ENCODE assay signal across 8 cellular contexts in the genomic region with DNA sequence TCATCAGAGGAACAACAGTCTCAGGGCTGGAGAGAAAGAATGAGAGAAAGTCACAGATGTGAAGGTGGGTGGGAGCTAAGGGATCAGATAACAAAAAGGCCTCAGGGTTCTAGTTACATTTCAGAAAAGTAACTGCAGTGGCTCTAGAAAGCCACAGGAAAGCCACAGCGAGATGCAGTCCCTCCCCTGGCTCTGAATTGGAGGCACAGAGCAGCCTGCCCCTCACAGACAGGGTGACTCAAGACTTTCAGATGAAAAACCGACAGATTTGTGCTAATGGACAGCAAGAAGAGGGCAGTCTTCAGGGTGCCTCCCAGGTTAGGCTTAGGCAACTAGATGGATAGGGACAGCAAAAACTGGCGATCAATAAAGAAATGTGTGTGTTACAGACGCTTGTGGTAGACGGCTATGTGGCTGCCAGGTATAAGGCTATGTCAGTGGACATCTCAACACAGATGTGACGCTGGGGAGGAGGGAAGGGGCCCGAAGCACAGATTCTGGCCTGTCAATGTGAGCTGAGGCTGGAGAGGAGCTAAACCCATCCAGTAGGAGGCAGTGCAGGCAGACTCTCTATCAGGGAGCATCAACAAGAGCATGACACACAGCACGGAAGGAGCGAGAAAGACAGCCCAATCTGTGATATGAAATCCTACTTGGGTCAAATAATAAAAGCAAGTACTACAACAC. TPM values are rescaled to one million over a fixed set of nuclear protein-coding genes. Genes with fewer than 3 reads are reported as not detected.
DNase-seq lines count a peak whose midpoint lies in the region; ATAC-seq and TF ChIP-seq lines count a peak whose summit lies in the region.

No MANE protein-coding gene starts in this region.

- TF ChIP-seq CTCF in WTC11 (IDR thresholded peaks at IDR 0.05): peak; percentile 21; the same call in 1 of the 2 replicates
- TF ChIP-seq CTCF in epithelial cell of esophagus (IDR thresholded peaks at IDR 0.05; ENCODE audit: insufficient read depth, low read depth, low read length, missing control alignments): peak; percentile 35

- peak; percentile 44 for DNase-seq in HT1080 (ENCODE audit: low read depth)
- DNase-seq in WTC11 (ENCODE audit: low spot score): peak; percentile 72
- peak; percentile 14 for DNase-seq in epithelial cell of esophagus (ENCODE audit: low read depth)
- peak; percentile 36 to 47 for DNase-seq in stimulated activated CD8-positive, alpha-beta memory T cell treated with anti-CD3 and anti-CD28 coated beads, Interleukin-15, amount 100 ng/mL, for 48 hours (ENCODE audit: low read depth in 2 of 2)
- DNase-seq in NCI-H1930 (lab: John Stamatoyannopoulos, UW): no peak

- no peaks in the 10 kb centered on the region; the same call in 1 of the 2 replicates for H3K27me3 Mint-ChIP-seq in WTC11 (ENCODE audit: low read depth)

- POLR2A ChIA-PET in WTC11 (lab: Charles Lee): no interaction called here

- H3K27ac Mint-ChIP-seq in WTC11: peak overlapping the region; percentile 24; the same call in 1 of the 2 replicates

- H3K9me3 Mint-ChIP-seq in WTC11: no peaks in the 10 kb centered on the region

- CTCF ChIA-PET in WTC11 (lab: Charles Lee): interaction anchor here (0.5 to 2.5 kb wide), 26 partner anchors 10 to 937 kb away, joined by 3 to 29 read pairs (median 4); partner anchors contain the start of gene CRACDL

- H3K4me1 Mint-ChIP-seq in WTC11: peaks cover 11% of the 10 kb centered on the region

- H3K36me3 Mint-ChIP-seq in WTC11: no peaks in the 10 kb centered on the region

- ATAC-seq in WTC11: peak; percentile 98
- ATAC-seq in GM18868 (IDR thresholded peaks at IDR 0.05; ENCODE audit: unreplicated experiment): no peak
- no peak for ATAC-seq in GM21576 (IDR thresholded peaks at IDR 0.05; ENCODE audit: unreplicated experiment)
- ATAC-seq in HG03469 (IDR thresholded peaks at IDR 0.05; ENCODE audit: unreplicated experiment): no peak

- H3K4me3 Mint-ChIP-seq in WTC11: no peak overlapping the region

- no peak overlapping the region for H3K4me3 ChIP-seq in epithelial cell of esophagus (ENCODE audit: low read length)

TF ChIP-seq in WTC11, 78 proteins besides CTCF, POLR2A, EP300 and RAD21:
- TF ChIP-seq SMAD4 (CRISPR knock-in tag; IDR thresholded peaks at IDR 0.05) (no peak), NFATC4 (CRISPR knock-in tag; IDR thresholded peaks at IDR 0.05) (no peak), RORB (CRISPR knock-in tag; IDR thresholded peaks at IDR 0.05) (no peak), ZNF138 (CRISPR knock-in tag; conservative IDR thresholded peaks at IDR 0.05) (no peak), TEAD4 (CRISPR knock-in tag; IDR thresholded peaks at IDR 0.05) (no peak), TP53 (CRISPR knock-in tag; IDR thresholded peaks at IDR 0.05) (no peak), GRHL2 (CRISPR knock-in tag; IDR thresholded peaks at IDR 0.05; ENCODE audit: insufficient replicate concordance, severe bottlenecking) (no peak)
- TF ChIP-seq, protein P1, sequence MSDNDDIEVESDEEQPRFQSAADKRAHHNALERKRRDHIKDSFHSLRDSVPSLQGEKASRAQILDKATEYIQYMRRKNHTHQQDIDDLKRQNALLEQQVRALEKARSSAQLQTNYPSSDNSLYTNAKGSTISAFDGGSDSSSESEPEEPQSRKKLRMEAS (CRISPR knock-in tag; IDR thresholded peaks at IDR 0.05): no peak
- TF ChIP-seq, protein P2, sequence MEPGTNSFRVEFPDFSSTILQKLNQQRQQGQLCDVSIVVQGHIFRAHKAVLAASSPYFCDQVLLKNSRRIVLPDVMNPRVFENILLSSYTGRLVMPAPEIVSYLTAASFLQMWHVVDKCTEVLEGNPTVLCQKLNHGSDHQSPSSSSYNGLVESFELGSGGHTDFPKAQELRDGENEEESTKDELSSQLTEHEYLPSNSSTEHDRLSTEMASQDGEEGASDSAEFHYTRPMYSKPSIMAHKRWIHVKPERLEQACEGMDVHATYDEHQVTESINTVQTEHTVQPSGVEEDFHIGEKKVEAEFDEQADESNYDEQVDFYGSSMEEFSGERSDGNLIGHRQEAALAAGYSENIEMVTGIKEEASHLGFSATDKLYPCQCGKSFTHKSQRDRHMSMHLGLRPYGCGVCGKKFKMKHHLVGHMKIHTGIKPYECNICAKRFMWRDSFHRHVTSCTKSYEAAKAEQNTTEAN (CRISPR knock-in tag; IDR thresholded peaks at IDR 0.05): no peak

RNA-seq across cellular contexts. Expression of gene UNC50, which starts 26.2 kb away (rescaled TPM):
- total RNA-seq in HT1080 (2014; rRNA removed; shearing (Covaris generic)): 50.5 and 50.8 TPM in 2 replicates
- polyA plus RNA-seq in HT1080 (2015; cell fraction: cytosol; rRNA removed): 52.9 and 53.3 TPM in 2 replicates
- 41.3 and 47.8 TPM in 2 replicates for polyA plus RNA-seq in HT1080 (2015; cell fraction: nucleus; rRNA removed)
- 26.7 to 32.8 TPM (median 29.6 TPM) in 3 replicates for total RNA-seq in WTC11 (2021)

RNA-seq across cellular contexts. Expression of gene COA5, which starts 26.2 kb away (rescaled TPM):
- 29.4 TPM in 2 replicates for total RNA-seq in HT1080 (2014; rRNA removed; shearing (Covaris generic))
- 32.0 and 52.7 TPM in 2 replicates for polyA plus RNA-seq in HT1080 (2015; cell fraction: cytosol; rRNA removed)
- 60.5 and 74.3 TPM in 2 replicates for polyA plus RNA-seq in HT1080 (2015; cell fraction: nucleus; rRNA removed)
- 29.3 to 35.4 TPM (median 34.7 TPM) in 3 replicates for total RNA-seq in WTC11 (2021)

Comparison
In these comparisons a context has a peak if more than half of its experiments do, and no peak if none do; other contexts are left out.
1. DNase-seq: peak in HT1080 (single experiment), WTC11 (single experiment), epithelial cell of esophagus (single experiment) and stimulated activated CD8-positive, alpha-beta memory T cell treated with anti-CD3 and anti-CD28 coated beads, Interleukin-15, amount 100 ng/mL, for 48 hours (2 of 2); none in NCI-H1930 (0 of 2).